ENCODE assay signal across 12 cellular contexts in genomic region chr2:238459081-238459629, GRCh38. TPM values are rescaled to one million over a fixed set of nuclear protein-coding genes. Genes with fewer than 3 reads are reported as not detected.
A peak's percentile ranks its signal among the peaks of the same experiment; 100 is the strongest.
DNase-seq lines count a peak whose midpoint lies in the region; ATAC-seq and TF ChIP-seq lines count a peak whose summit lies in the region.
"Had no signal": no experiment of that assay in that cellular context is flagged by ENCODE, and none has a peak within 500 bp of the region (broad histone marks: within the 10 kb centered on the region; RNA-seq: fewer than 3 reads in every experiment).

No MANE protein-coding gene starts in this region.

- no peak overlapping the region for H3K4me3 ChIP-seq in choroid plexus epithelial cell (ENCODE audit: low read depth, low read length)
- no peak overlapping the region for H3K4me3 ChIP-seq in naive thymus-derived CD4-positive, alpha-beta T cell (ENCODE audit: low read length)
- H3K4me3 ChIP-seq: Peyer's patch, upper lobe of right lung had no signal

- peaks cover 0 to 6% (median 0%) of the 10 kb centered on the region in 7 donors for H3K4me1 Mint-ChIP-seq in naive thymus-derived CD4-positive, alpha-beta T cell

- H3K9me3 ChIP-seq in naive thymus-derived CD4-positive, alpha-beta T cell (ENCODE audit: control insufficient read depth in 2 of 3, low read length in 3 of 3) = peaks cover 0 to 5% (median 0%) of the 10 kb centered on the region in 3 experiments
- H3K9me3 ChIP-seq: Peyer's patch, upper lobe of right lung had no signal

- no peaks in the 10 kb centered on the region for H3K27me3 ChIP-seq in layer of hippocampus (ENCODE audit: control insufficient read depth, insufficient read depth, low read length)
- no peaks in the 10 kb centered on the region for H3K27me3 ChIP-seq in naive thymus-derived CD4-positive, alpha-beta T cell (ENCODE audit: control insufficient read depth in 2 of 2, insufficient read depth in 2 of 2, low read length in 2 of 2)
- H3K27me3 ChIP-seq: Peyer's patch, upper lobe of right lung had no signal

- intact Hi-C loops in naive thymus-derived CD4-positive, alpha-beta T cell (cut with micrococcal nuclease) = no loop called here

- H3K27ac ChIP-seq in layer of hippocampus (ENCODE audit: low read depth, low read length) = peak overlapping the region; percentile 43
- H3K27ac ChIP-seq in naive thymus-derived CD4-positive, alpha-beta T cell (ENCODE audit: low read depth, low read length) = no peak overlapping the region
- H3K27ac ChIP-seq: parathyroid adenoma, Peyer's patch, upper lobe of right lung had no signal

- DNase-seq in M059J (ENCODE audit: low read depth) = peak; percentile 8
- DNase-seq in choroid plexus epithelial cell (ENCODE audit: low read depth) = peak; percentile 49
- DNase-seq in stromal cell of bone marrow (ENCODE audit: low read depth) = peak; percentile 97
- no peak for DNase-seq in naive thymus-derived CD4-positive, alpha-beta T cell
- DNase-seq in ureter (ENCODE audit: low spot score) = no peak
- no peak for DNase-seq in HK-2 (ENCODE audit: unreplicated experiment)
- DNase-seq: DMS153, NCI-H187 treated with DMSO at 0.1 percent for 48 hours, Peyer's patch, upper lobe of right lung had no signal

- peaks cover 0 to 8% (median 3%) of the 10 kb centered on the region in 5 donors for H3K36me3 Mint-ChIP-seq in naive thymus-derived CD4-positive, alpha-beta T cell

- no peak overlapping the region for H3K27ac Mint-ChIP-seq in naive thymus-derived CD4-positive, alpha-beta T cell

- H3K4me1 ChIP-seq in naive thymus-derived CD4-positive, alpha-beta T cell (ENCODE audit: control insufficient read depth in 2 of 2, insufficient read depth in 2 of 2, low read length in 2 of 2) = no peaks in the 10 kb centered on the region
- H3K4me1 ChIP-seq: parathyroid adenoma, Peyer's patch, upper lobe of right lung had no signal

- CTCF ChIA-PET in naive thymus-derived CD4-positive, alpha-beta T cell (lab: Charles Lee) = no interaction called here

- no peak for TF ChIP-seq CTCF in choroid plexus epithelial cell (conservative IDR thresholded peaks at IDR 0.05; ENCODE audit: low read depth, low read length)

- POLR2A ChIA-PET in naive thymus-derived CD4-positive, alpha-beta T cell (lab: Charles Lee) = no interaction called here

- no peak overlapping the region for H3K4me3 Mint-ChIP-seq in naive thymus-derived CD4-positive, alpha-beta T cell

- H3K36me3 ChIP-seq in naive thymus-derived CD4-positive, alpha-beta T cell (ENCODE audit: control insufficient read depth in 2 of 3, insufficient read depth in 3 of 3, low read length in 3 of 3) = no peaks in the 10 kb centered on the region
- H3K36me3 ChIP-seq: Peyer's patch, upper lobe of right lung had no signal

- peaks cover 0 to 23% (median 8%) of the 10 kb centered on the region in 11 donors for H3K9me3 Mint-ChIP-seq in naive thymus-derived CD4-positive, alpha-beta T cell

- peaks cover 0 to 11% (median 0%) of the 10 kb centered on the region in 5 donors for H3K27me3 Mint-ChIP-seq in naive thymus-derived CD4-positive, alpha-beta T cell

- no peak for ATAC-seq in naive thymus-derived CD4-positive, alpha-beta T cell
- ATAC-seq: upper lobe of right lung had no signal

RNA-seq across cellular contexts. Expression of gene ASB1, which starts 32.4 kb away (rescaled TPM):
- 11.5 and 17.2 TPM in 2 replicates for total RNA-seq in M059J (2014; rRNA removed; shearing (Covaris generic))
- total RNA-seq in naive thymus-derived CD4-positive, alpha-beta T cell = 10 to 100 TPM; 25.0 to 55.2 (median 33.1) TPM
- 10 to 100 TPM; 17.5 to 29.3 TPM for polyA plus RNA-seq in naive thymus-derived CD4-positive, alpha-beta T cell
- 26.2 TPM for total RNA-seq in ureter

Comparison
In these comparisons a context has a peak if more than half of its experiments do, and no peak if none do; other contexts are left out.
1. DNase-seq: peak in M059J (single experiment), choroid plexus epithelial cell (single experiment) and stromal cell of bone marrow (single experiment); none in naive thymus-derived CD4-positive, alpha-beta T cell (0 of 9), ureter (single experiment) and HK-2 (single experiment).